In the genomic region with DNA sequence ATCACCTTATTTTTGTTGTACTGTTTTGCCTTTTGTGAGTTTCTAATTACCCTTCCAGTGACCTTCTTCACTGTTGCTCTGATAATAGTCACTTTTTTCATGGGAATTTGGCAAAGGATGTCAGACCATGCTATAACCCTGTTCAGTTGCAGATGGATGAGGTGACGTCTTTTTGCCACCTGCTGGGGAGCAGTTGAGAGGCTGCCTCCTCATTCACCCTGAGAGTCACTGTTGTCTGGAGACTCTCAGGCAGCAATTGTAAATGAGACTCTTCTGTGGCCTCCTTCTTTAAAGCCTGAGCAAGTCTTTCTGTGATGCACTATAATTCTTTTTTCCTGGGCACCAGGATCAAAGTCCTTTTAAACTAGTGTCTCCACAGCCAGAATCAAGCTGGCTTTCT, we compare ENCODE assay signal across 15 cellular contexts.
A peak's percentile ranks its signal among the peaks of the same experiment; 100 is the strongest.
DNase-seq lines count a peak whose midpoint lies in the region; ATAC-seq and TF ChIP-seq lines count a peak whose summit lies in the region.
"Had no signal": no experiment of that assay in that cellular context is flagged by ENCODE, and none has a peak within 500 bp of the region (broad histone marks: within the 10 kb centered on the region; RNA-seq: fewer than 3 reads in every experiment).

No MANE protein-coding gene starts in this region.

- peaks cover 17% of the 10 kb centered on the region for H3K9me3 Mint-ChIP-seq in nephron progenitor cell
- H3K9me3 Mint-ChIP-seq in activated naive CD4-positive, alpha-beta T cell treated with anti-CD3 and anti-CD28 coated beads, Interleukin-2, amount 50 U/mL, for 72 hours, result peaks cover 0 to 5% of the 10 kb centered on the region in 2 donors
- H3K9me3 Mint-ChIP-seq: activated CD4-positive, alpha-beta memory T cell treated with anti-CD3 and anti-CD28 coated beads, Interleukin-2, amount 10 ng/mL, durations not matched to agents 7 days and 5 days; dendritic cell treated with granulocyte-macrophage colony-stimulating factor and Interleukin-4, amounts not matched to agents 40 ng/mL and 50 ng/mL, for 4 days had no signal

- no peak for TF ChIP-seq CTCF in nephron progenitor cell (IDR thresholded peaks at IDR 0.05)

- peaks cover 7% of the 10 kb centered on the region for H3K36me3 Mint-ChIP-seq in nephron progenitor cell (ENCODE audit: low read depth)
- no peaks in the 10 kb centered on the region for H3K36me3 Mint-ChIP-seq in activated naive CD4-positive, alpha-beta T cell treated with anti-CD3 and anti-CD28 coated beads, Interleukin-2, amount 50 U/mL, for 72 hours
- H3K36me3 Mint-ChIP-seq: immature natural killer cell had no signal

- DNase-seq in NCI-H1417 (lab: John Stamatoyannopoulos, UW) (peak; percentile 11 to 55 (median 49)), NCI-H1417 treated with DMSO at 0.1 percent for 48 hours (lab: John Stamatoyannopoulos, UW) (no peak), NCI-H1694 treated with DMSO at 0.1 percent for 48 hours (lab: John Stamatoyannopoulos, UW) (peak; percentile 16), dermis blood vessel endothelial cell (peak; percentile 15), nephron progenitor cell (peak; percentile 13), T-helper 1 cell (no peak)
- DNase-seq in activated naive CD4-positive, alpha-beta T cell treated with anti-CD3 and anti-CD28 coated beads, Interleukin-2, amount 50 U/mL, for 72 hours (ENCODE audit: low spot score in 2 of 2), result no peak
- DNase-seq: 8988T; activated CD4-positive, alpha-beta memory T cell treated with anti-CD3 and anti-CD28 coated beads, Interleukin-2, amount 10 ng/mL, durations not matched to agents 7 days and 5 days; CD4-positive, alpha-beta T cell; immature natural killer cell; NCI-H1436; stimulated activated naive CD4-positive, alpha-beta T cell treated with Interleukin-2 at 50 U/mL for 16 hours had no signal

- no peak overlapping the region for H3K4me3 Mint-ChIP-seq in nephron progenitor cell
- H3K4me3 Mint-ChIP-seq: activated CD4-positive, alpha-beta memory T cell treated with anti-CD3 and anti-CD28 coated beads, Interleukin-2, amount 10 ng/mL, durations not matched to agents 7 days and 5 days; CD4-positive, alpha-beta T cell; dendritic cell treated with granulocyte-macrophage colony-stimulating factor and Interleukin-4, amounts not matched to agents 40 ng/mL and 50 ng/mL, for 4 days; immature natural killer cell had no signal

- H3K4me1 Mint-ChIP-seq in nephron progenitor cell, result peaks cover 21% of the 10 kb centered on the region
- H3K4me1 Mint-ChIP-seq: activated CD4-positive, alpha-beta memory T cell treated with anti-CD3 and anti-CD28 coated beads, Interleukin-2, amount 10 ng/mL, durations not matched to agents 7 days and 5 days; immature natural killer cell had no signal

- peak overlapping the region; percentile 85 for H3K27ac Mint-ChIP-seq in nephron progenitor cell
- H3K27ac Mint-ChIP-seq in activated naive CD4-positive, alpha-beta T cell treated with anti-CD3 and anti-CD28 coated beads, Interleukin-2, amount 50 U/mL, for 72 hours, result no peak overlapping the region
- H3K27ac Mint-ChIP-seq: activated CD4-positive, alpha-beta memory T cell treated with anti-CD3 and anti-CD28 coated beads, Interleukin-2, amount 10 ng/mL, durations not matched to agents 7 days and 5 days; CD4-positive, alpha-beta T cell; dendritic cell treated with granulocyte-macrophage colony-stimulating factor and Interleukin-4, amounts not matched to agents 40 ng/mL and 50 ng/mL, for 4 days; immature natural killer cell had no signal

- peaks cover 3% of the 10 kb centered on the region for H3K27me3 Mint-ChIP-seq in nephron progenitor cell (ENCODE audit: low read depth, poor library complexity)
- H3K27me3 Mint-ChIP-seq: CD4-positive, alpha-beta T cell; dendritic cell treated with granulocyte-macrophage colony-stimulating factor and Interleukin-4, amounts not matched to agents 40 ng/mL and 50 ng/mL, for 4 days had no signal

- ATAC-seq in GM19455 (IDR thresholded peaks at IDR 0.05; ENCODE audit: unreplicated experiment), result no peak
- no peak for ATAC-seq in activated naive CD4-positive, alpha-beta T cell treated with anti-CD3 and anti-CD28 coated beads, Interleukin-2, amount 50 U/mL, for 72 hours

Comparison
In these comparisons a context has a peak if more than half of its experiments do, and no peak if none do; other contexts are left out.
1. DNase-seq: peak in NCI-H1417 (3 of 3), NCI-H1694 treated with DMSO at 0.1 percent for 48 hours (single experiment), dermis blood vessel endothelial cell (single experiment) and nephron progenitor cell (single experiment); none in NCI-H1417 treated with DMSO at 0.1 percent for 48 hours (single experiment), activated naive CD4-positive, alpha-beta T cell treated with anti-CD3 and anti-CD28 coated beads, Interleukin-2, amount 50 U/mL, for 72 hours (0 of 2) and T-helper 1 cell (0 of 5).